18 cellular contexts compared by ENCODE assay signal in genomic region chr19:19570561-19570960, GRCh38. TPM values are rescaled to one million over a fixed set of nuclear protein-coding genes. Genes with fewer than 3 reads are reported as not detected.
DNase-seq lines count a peak whose midpoint lies in the region; ATAC-seq and TF ChIP-seq lines count a peak whose summit lies in the region.
"Had no signal": no experiment of that assay in that cellular context is flagged by ENCODE, and none has a peak within 500 bp of the region (broad histone marks: within the 10 kb centered on the region; RNA-seq: fewer than 3 reads in every experiment).

No MANE protein-coding gene starts in this region.

- H3K4me3 ChIP-seq in CD4-positive, alpha-beta memory T cell (ENCODE audit: low read length in 2 of 2): no peak overlapping the region
- no peak overlapping the region for H3K4me3 ChIP-seq in Panc1 (ENCODE audit: low read depth in 2 of 2, low read length in 2 of 2)
- H3K4me3 ChIP-seq: BLaER1 treated with 17β-estradiol and CSF1 and Interleukin-3, amounts not matched to agents 10 nM and 100 nM; GM12878; SK-N-MC had no signal

- no peaks in the 10 kb centered on the region for H3K4me1 ChIP-seq in CD4-positive, alpha-beta memory T cell (ENCODE audit: insufficient read depth, low read length)
- no peaks in the 10 kb centered on the region for H3K4me1 ChIP-seq in Panc1 (ENCODE audit: control insufficient read depth, insufficient read depth, low read length)

- no peaks in the 10 kb centered on the region for H3K27me3 Mint-ChIP-seq in CD4-positive, alpha-beta memory T cell
- no peaks in the 10 kb centered on the region for H3K27me3 Mint-ChIP-seq in effector memory CD8-positive, alpha-beta T cell
- H3K27me3 Mint-ChIP-seq: CD8-positive, alpha-beta memory T cell had no signal

- intact Hi-C loops in CD4-positive, alpha-beta memory T cell (cut with micrococcal nuclease): no loop called here
- intact Hi-C loops in Panc1 (cut with micrococcal nuclease; ENCODE audit: unreplicated experiment): no loop called here
- intact Hi-C loops in Right ventricle myocardium inferior (cut with DNase I): no loop called here

- in situ Hi-C loops in Panc1 (cut with HindIII; ENCODE audit: low pct_unique_long_range_greater_than_20kb, low sequenced_read_pairs): no loop called here

- H3K9me3 Mint-ChIP-seq in CD4-positive, alpha-beta memory T cell: no peaks in the 10 kb centered on the region
- H3K9me3 Mint-ChIP-seq in effector memory CD8-positive, alpha-beta T cell: no peaks in the 10 kb centered on the region
- H3K9me3 Mint-ChIP-seq: CD8-positive, alpha-beta memory T cell had no signal

- H3K4me1 Mint-ChIP-seq in CD4-positive, alpha-beta memory T cell: peaks cover 2 to 13% (median 10%) of the 10 kb centered on the region in 4 donors
- H3K4me1 Mint-ChIP-seq in effector memory CD8-positive, alpha-beta T cell (ENCODE audit: low read depth in 2 of 2): peaks cover 6 to 12% of the 10 kb centered on the region in 2 donors

- H3K36me3 Mint-ChIP-seq in CD4-positive, alpha-beta memory T cell: peaks cover 19 to 36% of the 10 kb centered on the region in 2 donors
- peaks cover 55% of the 10 kb centered on the region for H3K36me3 Mint-ChIP-seq in effector memory CD8-positive, alpha-beta T cell (ENCODE audit: insufficient read depth)

- H3K27me3 ChIP-seq in CD4-positive, alpha-beta memory T cell (ENCODE audit: insufficient read depth, low read length): no peaks in the 10 kb centered on the region
- no peaks in the 10 kb centered on the region for H3K27me3 ChIP-seq in Panc1 (ENCODE audit: control insufficient read depth, insufficient read depth, low read length)
- H3K27me3 ChIP-seq: BLaER1 treated with 17β-estradiol and CSF1 and Interleukin-3, amounts not matched to agents 10 nM and 100 nM had no signal

- no peak overlapping the region for H3K4me3 Mint-ChIP-seq in CD4-positive, alpha-beta memory T cell
- H3K4me3 Mint-ChIP-seq in effector memory CD8-positive, alpha-beta T cell: no peak overlapping the region

- CTCF ChIA-PET in CD4-positive, alpha-beta memory T cell (lab: Charles Lee; ENCODE audit: partially characterized antibody): no interaction called here
- CTCF ChIA-PET in Panc1 (lab: Charles Lee): no interaction called here

- ATAC-seq in Panc1 (no peak), Right ventricle myocardium inferior (no peak)
- no peak for ATAC-seq in effector memory CD8-positive, alpha-beta T cell (replicated peaks)
- ATAC-seq: GM12878 had no signal

- BruUV-seq in Panc1 (replicated peaks; lab: Mats Ljungman, UMichigan): TSS peak; percentile 37

- POLR2A ChIA-PET in CD4-positive, alpha-beta memory T cell (lab: Charles Lee; ENCODE audit: partially characterized antibody): no interaction called here
- POLR2A ChIA-PET in Panc1 (lab: Charles Lee): interaction anchor here (0.6 kb wide), 1 partner anchor 16 kb away, joined by 3 read pairs; no protein-coding TSS in a partner anchor

- H3K9me3 ChIP-seq in CD4-positive, alpha-beta memory T cell (ENCODE audit: control insufficient read depth in 1 of 2, low read length in 2 of 2): no peaks in the 10 kb centered on the region
- no peaks in the 10 kb centered on the region for H3K9me3 ChIP-seq in Panc1 (ENCODE audit: control insufficient read depth, insufficient read depth, low read depth, low read length)

- no peak for TF ChIP-seq CTCF in Panc1 (IDR thresholded peaks at IDR 0.05)

- H3K27ac Mint-ChIP-seq in CD4-positive, alpha-beta memory T cell: peak overlapping the region in 6 of 7 donors; percentile 8 to 82 (median 37)
- H3K27ac Mint-ChIP-seq in effector memory CD8-positive, alpha-beta T cell: peak overlapping the region; percentile 13 to 38

- H3K27ac ChIP-seq in CD4-positive, alpha-beta memory T cell (ENCODE audit: low read depth, low read length): no peak overlapping the region
- H3K27ac ChIP-seq in Panc1 (ENCODE audit: low read length): no peak overlapping the region
- H3K27ac ChIP-seq: BLaER1 treated with 17β-estradiol and CSF1 and Interleukin-3, amounts not matched to agents 10 nM and 100 nM; SK-N-MC had no signal

- H3K36me3 ChIP-seq in CD4-positive, alpha-beta memory T cell (ENCODE audit: insufficient read depth, low read length): peaks cover 10% of the 10 kb centered on the region
- no peaks in the 10 kb centered on the region for H3K36me3 ChIP-seq in Panc1 (ENCODE audit: control insufficient read depth, insufficient read depth, low read length)

- DNase-seq in CD4-positive, alpha-beta memory T cell: peak in 1 of 5 donors; percentile 3
- DNase-seq in Panc1 (ENCODE audit: low read depth, low spot score) (no peak), NCI-H2171 (lab: John Stamatoyannopoulos, UW) (no peak), Right ventricle myocardium inferior (ENCODE audit: missing footprints) (no peak), NCI-H82 treated with DMSO at 0.1 percent for 48 hours (lab: John Stamatoyannopoulos, UW; ENCODE audit: unreplicated experiment) (no peak)
- no peak for DNase-seq in effector memory CD8-positive, alpha-beta T cell
- DNase-seq: CD8-positive, alpha-beta memory T cell; DMS53; EL; GOT3; NCI-H1105; NCI-H1694; NCI-H2081 treated with DMSO at 0.1 percent for 48 hours; NK-92 treated with Interleukin-12 subunit alpha and Interleukin-12 subunit beta, amount 100 ng/mL, for 24 hours; SHP77 had no signal

RNA-seq across cellular contexts. Expression of gene CILP2, which starts 32.5 kb away (rescaled TPM):
- under 1 TPM; 0.09 to 0.14 TPM for total RNA-seq in CD4-positive, alpha-beta memory T cell
- polyA plus RNA-seq in CD4-positive, alpha-beta memory T cell: not detected
- total RNA-seq in Panc1 (2021; ENCODE audit: unreplicated experiment): 0.46 TPM
- 0.78 TPM for polyA plus RNA-seq in Panc1 (2012; ENCODE audit: insufficient read length)
- 0.30 TPM for total RNA-seq in Right ventricle myocardium inferior

RNA-seq across cellular contexts. Expression of gene YJEFN3, which starts 41.9 kb away (rescaled TPM):
- 10 to 100 TPM; 15.6 to 18.7 TPM for total RNA-seq in CD4-positive, alpha-beta memory T cell
- polyA plus RNA-seq in CD4-positive, alpha-beta memory T cell: under 1 TPM in 1 of 2 donors, not detected in 1; 0.25 TPM
- total RNA-seq in Panc1 (2021; ENCODE audit: unreplicated experiment) (6.1 TPM), Right ventricle myocardium inferior (6.5 TPM)
- polyA plus RNA-seq in Panc1 (2012; ENCODE audit: insufficient read length): 4.7 TPM
- polyA plus RNA-seq: CD8-positive, alpha-beta memory T cell had no signal

RNA-seq across cellular contexts. Expression of gene PBX4, which starts 47.9 kb away (rescaled TPM):
- 10 to 100 TPM; 46.5 to 56.3 TPM for total RNA-seq in CD4-positive, alpha-beta memory T cell
- polyA plus RNA-seq in CD4-positive, alpha-beta memory T cell: 10 to 100 TPM in 1 of 2 donors, 1 to 10 TPM in 1; 3.9 to 11.8 TPM
- total RNA-seq in Panc1 (2021; ENCODE audit: unreplicated experiment): 8.3 TPM
- 6.0 TPM for polyA plus RNA-seq in Panc1 (2012; ENCODE audit: insufficient read length)
- not detected for total RNA-seq in Right ventricle myocardium inferior

RNA-seq across cellular contexts. Expression of gene NDUFA13, which starts 54.5 kb away (rescaled TPM):
- 100 to 1,000 TPM; 191 to 199 TPM for total RNA-seq in CD4-positive, alpha-beta memory T cell
- 100 to 1,000 TPM; 264 to 316 TPM for polyA plus RNA-seq in CD4-positive, alpha-beta memory T cell
- 287 TPM for total RNA-seq in Panc1 (2021; ENCODE audit: unreplicated experiment)
- polyA plus RNA-seq in Panc1 (2012; ENCODE audit: insufficient read length): 549 TPM
- 1,344 TPM for total RNA-seq in Right ventricle myocardium inferior

RNA-seq across cellular contexts. Expression of gene TSSK6, which starts 55.2 kb away (rescaled TPM):
- total RNA-seq in CD4-positive, alpha-beta memory T cell: 10 to 100 TPM in 1 of 2 experiments, 1 to 10 TPM in 1; 9.7 to 10.4 TPM
- 1 to 10 TPM; 1.1 to 2.0 TPM for polyA plus RNA-seq in CD4-positive, alpha-beta memory T cell
- total RNA-seq in Panc1 (2021; ENCODE audit: unreplicated experiment) (1.8 TPM), Right ventricle myocardium inferior (0.32 TPM)
- 4.2 TPM for polyA plus RNA-seq in Panc1 (2012; ENCODE audit: insufficient read length)
